In the genomic region with DNA sequence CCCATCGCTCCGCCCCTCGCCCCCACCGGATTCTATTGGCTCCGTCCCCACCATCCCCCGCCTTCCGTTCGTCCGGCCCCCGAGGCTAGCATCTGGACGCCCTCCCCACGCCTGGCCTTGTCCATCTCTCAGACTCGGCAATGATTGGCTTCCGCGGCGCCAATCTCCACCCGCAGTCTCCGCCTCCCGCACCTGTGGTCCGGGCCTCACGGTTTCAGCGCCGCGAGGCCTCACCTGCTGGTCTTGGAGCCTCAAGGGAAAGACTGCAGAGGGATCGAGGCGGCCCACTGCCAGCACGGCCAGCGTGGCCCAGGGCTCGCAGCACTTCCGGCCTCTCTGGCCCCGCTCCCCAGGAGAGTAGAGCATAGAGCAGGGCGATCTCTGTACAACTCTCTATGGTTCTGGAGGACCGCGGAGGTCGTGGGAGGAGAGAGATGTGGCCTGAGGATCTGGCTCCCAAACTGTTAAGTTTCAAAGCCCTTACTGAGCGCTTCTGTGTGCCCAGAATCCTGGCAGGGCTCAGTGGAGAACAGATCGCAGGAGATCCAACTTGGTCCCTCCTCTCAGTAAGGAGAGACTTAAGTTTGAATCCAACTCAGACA, we compare ENCODE assay signal across 7 cellular contexts. TPM values are rescaled to one million over a fixed set of nuclear protein-coding genes. Genes with fewer than 3 reads are reported as not detected.
DNase-seq lines count a peak whose midpoint lies in the region; ATAC-seq, FAIRE-seq and TF ChIP-seq lines count a peak whose summit lies in the region.

A gene (minus strand): TSS at position 329 of the 602 bp plus-strand sequence. CDS start 543 bp downstream, outside the sequence.

- peak; percentile 49 for ATAC-seq in HG02623 (IDR thresholded peaks at IDR 0.05; ENCODE audit: unreplicated experiment)
- ATAC-seq in SK-N-SH treated with all-trans-retinoic acid at 6 μM for 48 hours, result peak; percentile 87
- peak; percentile 86 to 90 for ATAC-seq in right cardiac atrium

- peak within 1 kb of the TSS; percentile 45 for H3K4me3 ChIP-seq in right cardiac atrium (ENCODE audit: low read length)

- DNase-seq in GM12891 (ENCODE audit: insufficient read length, low spot score) (peak; percentile 91), NCI-H1092 treated with DMSO at 0.1 percent for 48 hours (lab: John Stamatoyannopoulos, UW) (peak; percentile 89), right cardiac atrium (peak; percentile 96 to 98 (median 98)), putamen (ENCODE audit: low spot score) (peak; percentile 89)

- H3K9me3 ChIP-seq in right cardiac atrium (ENCODE audit: control insufficient read depth, low read length), result no peaks in the 10 kb centered on the region

- WGBS in right cardiac atrium, result under 1% methylated on average over 37 of the region's 37 CpGs

- FAIRE-seq in GM12891 (lab: Jason Lieb, UNC), result peak; percentile 97

- intact Hi-C loops in right cardiac atrium (cut with DNase I), result no loop called here

- TF ChIP-seq POLR2A in GM12891 (IDR thresholded peaks at IDR 0.05; ENCODE audit: low read depth, low read length), result peak; percentile 57

- H3K27ac ChIP-seq in angular gyrus (ENCODE audit: low read depth, low read length) (peak within 1 kb of the TSS; percentile 88), right cardiac atrium (ENCODE audit: low read length) (peak within 1 kb of the TSS; percentile 72)

- no peaks in the 10 kb centered on the region for H3K4me1 ChIP-seq in right cardiac atrium (ENCODE audit: control insufficient read depth, insufficient read depth, low read length)

- H3K27me3 ChIP-seq in right cardiac atrium (ENCODE audit: control insufficient read depth, insufficient read depth), result no peaks in the 10 kb centered on the region

TF ChIP-seq in GM12891, 5 proteins besides CTCF, POLR2A, EP300 and RAD21:
- TF ChIP-seq POU2F2 (IDR thresholded peaks at IDR 0.05; ENCODE audit: low read depth, low read length) (no peak; the same call in 1 of the 2 replicates), PAX5 (IDR thresholded peaks at IDR 0.05; ENCODE audit: insufficient read depth, low read length, severe bottlenecking) (no peak), POLR2AphosphoS5 (IDR thresholded peaks at IDR 0.05; ENCODE audit: low read depth, low read length) (peak; percentile 77), TAF1 (IDR thresholded peaks at IDR 0.05; ENCODE audit: low read depth, low read length) (peak; percentile 70)

TF ChIP-seq in SK-N-SH treated with all-trans-retinoic acid at 6 μM for 48 hours, 23 proteins besides CTCF, POLR2A, EP300 and RAD21:
- TF ChIP-seq, protein P1, sequence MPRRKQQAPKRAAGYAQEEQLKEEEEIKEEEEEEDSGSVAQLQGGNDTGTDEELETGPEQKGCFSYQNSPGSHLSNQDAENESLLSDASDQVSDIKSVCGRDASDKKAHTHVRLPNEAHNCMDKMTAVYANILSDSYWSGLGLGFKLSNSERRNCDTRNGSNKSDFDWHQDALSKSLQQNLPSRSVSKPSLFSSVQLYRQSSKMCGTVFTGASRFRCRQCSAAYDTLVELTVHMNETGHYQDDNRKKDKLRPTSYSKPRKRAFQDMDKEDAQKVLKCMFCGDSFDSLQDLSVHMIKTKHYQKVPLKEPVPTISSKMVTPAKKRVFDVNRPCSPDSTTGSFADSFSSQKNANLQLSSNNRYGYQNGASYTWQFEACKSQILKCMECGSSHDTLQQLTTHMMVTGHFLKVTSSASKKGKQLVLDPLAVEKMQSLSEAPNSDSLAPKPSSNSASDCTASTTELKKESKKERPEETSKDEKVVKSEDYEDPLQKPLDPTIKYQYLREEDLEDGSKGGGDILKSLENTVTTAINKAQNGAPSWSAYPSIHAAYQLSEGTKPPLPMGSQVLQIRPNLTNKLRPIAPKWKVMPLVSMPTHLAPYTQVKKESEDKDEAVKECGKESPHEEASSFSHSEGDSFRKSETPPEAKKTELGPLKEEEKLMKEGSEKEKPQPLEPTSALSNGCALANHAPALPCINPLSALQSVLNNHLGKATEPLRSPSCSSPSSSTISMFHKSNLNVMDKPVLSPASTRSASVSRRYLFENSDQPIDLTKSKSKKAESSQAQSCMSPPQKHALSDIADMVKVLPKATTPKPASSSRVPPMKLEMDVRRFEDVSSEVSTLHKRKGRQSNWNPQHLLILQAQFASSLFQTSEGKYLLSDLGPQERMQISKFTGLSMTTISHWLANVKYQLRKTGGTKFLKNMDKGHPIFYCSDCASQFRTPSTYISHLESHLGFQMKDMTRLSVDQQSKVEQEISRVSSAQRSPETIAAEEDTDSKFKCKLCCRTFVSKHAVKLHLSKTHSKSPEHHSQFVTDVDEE (CRISPR knock-in tag; IDR thresholded peaks at IDR 0.05), result peak; percentile 37; the same call in 1 of the 2 replicates
- TF ChIP-seq, protein P2, sequence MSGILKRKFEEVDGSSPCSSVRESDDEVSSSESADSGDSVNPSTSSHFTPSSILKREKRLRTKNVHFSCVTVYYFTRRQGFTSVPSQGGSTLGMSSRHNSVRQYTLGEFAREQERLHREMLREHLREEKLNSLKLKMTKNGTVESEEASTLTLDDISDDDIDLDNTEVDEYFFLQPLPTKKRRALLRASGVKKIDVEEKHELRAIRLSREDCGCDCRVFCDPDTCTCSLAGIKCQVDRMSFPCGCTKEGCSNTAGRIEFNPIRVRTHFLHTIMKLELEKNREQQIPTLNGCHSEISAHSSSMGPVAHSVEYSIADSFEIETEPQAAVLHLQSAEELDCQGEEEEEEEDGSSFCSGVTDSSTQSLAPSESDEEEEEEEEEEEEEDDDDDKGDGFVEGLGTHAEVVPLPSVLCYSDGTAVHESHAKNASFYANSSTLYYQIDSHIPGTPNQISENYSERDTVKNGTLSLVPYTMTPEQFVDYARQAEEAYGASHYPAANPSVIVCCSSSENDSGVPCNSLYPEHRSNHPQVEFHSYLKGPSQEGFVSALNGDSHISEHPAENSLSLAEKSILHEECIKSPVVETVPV (CRISPR knock-in tag; IDR thresholded peaks at IDR 0.05), result peak; percentile 46; the same call in 1 of the 2 replicates
- TF ChIP-seq RARB (CRISPR knock-in tag; IDR thresholded peaks at IDR 0.05) (no peak), TCF4 (CRISPR knock-in tag; IDR thresholded peaks at IDR 0.05; ENCODE audit: borderline replicate concordance) (peak; percentile 70; the same call in 1 of the 2 replicates)

RNA-seq across cellular contexts. Expression of the gene that starts here (rescaled TPM):
- polyA plus RNA-seq in GM12891 (2012; ENCODE audit: low read depth, missing spikeins), result 37.4 TPM
- total RNA-seq in right cardiac atrium, result 100 to 1,000 TPM; 133 to 143 (median 139) TPM
- polyA plus RNA-seq in right cardiac atrium, result 139 TPM

Comparison
In these comparisons a context has a peak if more than half of its experiments do, and no peak if none do; other contexts are left out.
1. Peak in every context shown above with its lines: DNase-seq, ATAC-seq, H3K4me3 ChIP-seq and H3K27ac ChIP-seq.